Comparison of ENCODE assay signal across 8 cellular contexts in the genomic region with DNA sequence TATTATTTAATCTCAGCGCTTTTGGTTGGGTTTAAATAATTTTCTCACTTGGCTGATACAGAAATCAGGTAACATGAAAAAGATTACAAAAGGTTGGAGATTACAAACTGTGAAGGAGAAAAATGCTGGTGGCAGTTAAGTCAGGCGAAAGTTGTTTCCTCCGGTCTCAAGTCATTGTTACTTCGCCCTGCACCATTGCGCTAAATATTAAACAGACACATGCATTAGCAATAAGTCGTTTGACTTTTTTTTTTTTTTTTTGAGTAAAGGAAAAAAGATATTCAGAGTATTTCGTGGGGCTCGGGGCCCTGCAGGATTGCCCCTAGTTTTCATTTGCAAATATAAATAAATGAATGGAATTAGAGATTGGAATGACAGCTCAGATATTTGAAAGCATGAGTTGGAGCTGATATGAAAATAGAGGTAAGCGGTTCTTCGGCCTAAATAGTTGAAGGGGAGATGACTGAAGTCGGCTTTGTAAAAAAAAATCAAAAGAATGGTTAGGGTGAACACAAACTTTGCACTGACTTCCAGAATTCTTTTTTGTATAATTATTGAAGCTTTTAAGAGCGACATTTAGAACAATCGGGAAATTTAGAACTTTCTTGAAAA. TPM values are rescaled to one million over a fixed set of nuclear protein-coding genes. Genes with fewer than 3 reads are reported as not detected.
DNase-seq lines count a peak whose midpoint lies in the region; ATAC-seq and TF ChIP-seq lines count a peak whose summit lies in the region.

No MANE protein-coding gene starts in this region.

- H3K4me3 ChIP-seq in endocrine pancreas (ENCODE audit: control insufficient read depth, insufficient read depth, low read length) (peak overlapping the region; percentile 94), ovary (peak overlapping the region; percentile 70)

- H3K9me3 ChIP-seq in endocrine pancreas (ENCODE audit: control insufficient read depth, low read length) (no peaks in the 10 kb centered on the region), ovary (no peaks in the 10 kb centered on the region)

- no peak overlapping the region for H3K27ac ChIP-seq in ovary

- intact Hi-C loops in ovary (cut with DNase I) = no loop called here

- WGBS in ovary, 3 donors = 19 to 20% (median 20%) methylated on average over 13 of the region's 13 CpGs

- no peak for TF ChIP-seq POLR2A in ovary (IDR thresholded peaks at IDR 0.05)

- no peak for ATAC-seq in GM21737 (IDR thresholded peaks at IDR 0.05; ENCODE audit: unreplicated experiment)
- ATAC-seq in esophagus mucosa = no peak

- peak overlapping the region; percentile 65 for H3K9ac ChIP-seq in endocrine pancreas (ENCODE audit: control insufficient read depth, insufficient read depth, low read length)

- DNase-seq in G401 (ENCODE audit: low spot score) (peak; percentile 27), NOMO-1 treated with DMSO at 0.1 percent for 48 hours (lab: John Stamatoyannopoulos, UW; ENCODE audit: unreplicated experiment) (peak; percentile 59), ovary (no peak), GM20000 (ENCODE audit: low spot score) (no peak)
- no peak for DNase-seq in activated CD4-positive, CD25-positive, alpha-beta regulatory T cell treated with anti-CD3 and anti-CD28 coated beads, Interleukin-2, amount 50 U/mL, for 72 hours

- no peak for TF ChIP-seq EP300 in ovary (IDR thresholded peaks at IDR 0.05)

- peaks cover 13% of the 10 kb centered on the region for H3K4me1 ChIP-seq in endocrine pancreas (ENCODE audit: control insufficient read depth, insufficient read depth, low read length)
- H3K4me1 ChIP-seq in ovary (ENCODE audit: insufficient read depth) = no peaks in the 10 kb centered on the region

- H3K27me3 ChIP-seq in endocrine pancreas (ENCODE audit: control insufficient read depth, insufficient read depth, low read length) = no peaks in the 10 kb centered on the region
- H3K27me3 ChIP-seq in ovary = no peaks in the 10 kb centered on the region

- TF ChIP-seq CTCF in ovary (IDR thresholded peaks at IDR 0.05) (no peak), GM20000 (IDR thresholded peaks at IDR 0.05; ENCODE audit: extremely low read depth, missing control alignments) (no peak)

- no peaks in the 10 kb centered on the region for H3K36me3 ChIP-seq in endocrine pancreas (ENCODE audit: control insufficient read depth, insufficient read depth, low read length)
- H3K36me3 ChIP-seq in ovary = no peaks in the 10 kb centered on the region

- in situ Hi-C loops in G401 (cut with HindIII; ENCODE audit: low sequenced_read_pairs) = no loop called here

RNA-seq across cellular contexts. Expression of gene SDHAF3, which starts 0.9 kb away (rescaled TPM):
- total RNA-seq in G401 (2014; rRNA removed; shearing (Covaris generic)) = 31.3 and 54.7 TPM in 2 replicates
- total RNA-seq in ovary (10 to 100 TPM in 3 of 7 donors, 1 to 10 TPM in 4; 5.1 to 12.9 (median 9.1) TPM), esophagus mucosa (18.5 TPM)
- 10 to 100 TPM in 1 of 2 donors, 1 to 10 TPM in 1; 6.5 to 13.1 TPM for polyA plus RNA-seq in ovary

Comparison
In these comparisons a context has a peak if more than half of its experiments do, and no peak if none do; other contexts are left out.
1. DNase-seq: peak in G401 (single experiment) and NOMO-1 treated with DMSO at 0.1 percent for 48 hours (single experiment); none in ovary (0 of 5), GM20000 (single experiment) and activated CD4-positive, CD25-positive, alpha-beta regulatory T cell treated with anti-CD3 and anti-CD28 coated beads, Interleukin-2, amount 50 U/mL, for 72 hours (single experiment).